13 cellular contexts compared by ENCODE assay signal in the genomic region with DNA sequence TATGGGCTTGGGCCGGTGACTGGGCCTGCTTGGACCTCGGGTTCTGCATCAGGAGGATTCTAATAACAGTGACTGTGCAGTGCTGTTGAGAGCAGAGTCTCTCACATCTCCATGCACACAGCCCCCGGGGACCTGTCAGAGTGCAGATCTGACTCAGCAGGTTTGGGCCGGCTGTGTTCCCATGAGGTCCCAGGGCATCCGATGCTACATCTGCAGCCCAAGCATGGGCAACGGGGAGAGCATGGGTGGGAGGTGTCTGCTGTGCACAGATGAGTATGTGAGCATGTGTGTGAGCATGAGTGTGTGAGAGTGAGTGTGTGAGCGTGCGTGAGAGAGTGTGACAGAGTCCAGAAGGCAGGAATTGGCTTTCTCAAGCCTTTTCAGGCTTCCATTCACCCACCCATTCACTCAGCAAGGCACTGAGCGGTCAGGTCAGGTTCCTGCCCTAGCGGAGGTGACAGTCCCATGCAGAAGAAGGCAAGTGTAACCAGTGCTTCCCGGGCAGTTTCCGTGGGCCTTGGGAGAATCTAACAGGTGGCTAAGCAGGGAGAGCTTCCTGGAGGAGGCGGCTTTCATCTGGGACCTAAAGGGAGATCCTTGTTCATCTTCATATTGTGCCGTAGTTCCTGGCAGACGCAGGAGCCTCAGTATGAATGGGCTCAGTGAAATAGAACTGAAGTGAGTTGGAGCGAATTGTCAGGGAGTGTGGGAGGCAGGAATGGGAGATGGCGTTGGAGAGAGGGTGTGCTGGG.
DNase-seq lines count a peak whose midpoint lies in the region; ATAC-seq, FAIRE-seq and TF ChIP-seq lines count a peak whose summit lies in the region.
"Had no signal": no experiment of that assay in that cellular context is flagged by ENCODE, and none has a peak within 500 bp of the region (broad histone marks: within the 10 kb centered on the region; RNA-seq: fewer than 3 reads in every experiment).

No MANE protein-coding gene starts in this region.

- FAIRE-seq in GM18507 (lab: Jason Lieb, UNC), result peak; percentile 90
- FAIRE-seq: endothelial cell of umbilical vein had no signal

- ATAC-seq in GM21367 (IDR thresholded peaks at IDR 0.05; ENCODE audit: unreplicated experiment) (peak; percentile 73), HG03354 (IDR thresholded peaks at IDR 0.05; ENCODE audit: poor library complexity, severe bottlenecking, unreplicated experiment) (peak; percentile 93), omental fat pad (ENCODE audit: low FRiP score) (no peak)

- CTCF ChIA-PET in CD8-positive, alpha-beta memory T cell (lab: Charles Lee), result no interaction called here

- peaks cover 4% of the 10 kb centered on the region for H3K27me3 ChIP-seq in CD8-positive, alpha-beta memory T cell (ENCODE audit: insufficient read depth, low read length, poor library complexity, severe bottlenecking)

- POLR2A ChIA-PET in CD8-positive, alpha-beta memory T cell (lab: Charles Lee), result no interaction called here

- peaks cover 22% of the 10 kb centered on the region for H3K9me3 Mint-ChIP-seq in glutamatergic neuron (ENCODE audit: unreplicated experiment)
- peaks cover 0 to 3% (median 2%) of the 10 kb centered on the region in 5 donors for H3K9me3 Mint-ChIP-seq in CD8-positive, alpha-beta memory T cell
- H3K9me3 Mint-ChIP-seq: activated T-helper 1 cell treated with anti-CD3 and anti-CD28 coated beads, Interleukin-12 subunit alpha, Interleukin-12 subunit beta, Interleukin-2, Interleukin-4 antibody, amounts not matched to agents 30 ng/mL and 10 ng/mL and 1 ng/mL, durations not matched to agents 14 hours and 24 hours and 36 hours had no signal

- H3K36me3 Mint-ChIP-seq in glutamatergic neuron (ENCODE audit: unreplicated experiment), result peaks cover 6% of the 10 kb centered on the region
- no peaks in the 10 kb centered on the region for H3K36me3 Mint-ChIP-seq in CD8-positive, alpha-beta memory T cell
- H3K36me3 Mint-ChIP-seq: memory B cell had no signal

- H3K4me1 Mint-ChIP-seq in glutamatergic neuron (ENCODE audit: low read depth, unreplicated experiment), result peaks cover 33% of the 10 kb centered on the region
- no peaks in the 10 kb centered on the region for H3K4me1 Mint-ChIP-seq in CD8-positive, alpha-beta memory T cell

- H3K27ac ChIP-seq in caudate nucleus (ENCODE audit: low read depth, low read length), result no peak overlapping the region
- H3K27ac ChIP-seq in CD8-positive, alpha-beta memory T cell (ENCODE audit: low read depth, low read length), result no peak overlapping the region

- peak overlapping the region; percentile 25 for H3K4me3 Mint-ChIP-seq in glutamatergic neuron (ENCODE audit: unreplicated experiment)
- H3K4me3 Mint-ChIP-seq in CD8-positive, alpha-beta memory T cell, result no peak overlapping the region
- H3K4me3 Mint-ChIP-seq: activated T-helper 1 cell treated with anti-CD3 and anti-CD28 coated beads, Interleukin-12 subunit alpha, Interleukin-12 subunit beta, Interleukin-2, Interleukin-4 antibody, amounts not matched to agents 30 ng/mL and 10 ng/mL and 1 ng/mL, durations not matched to agents 14 hours and 24 hours and 36 hours; memory B cell had no signal

- TF ChIP-seq CTCF in glutamatergic neuron (IDR thresholded peaks at IDR 0.05; ENCODE audit: partially characterized antibody, unreplicated experiment) (no peak), omental fat pad (IDR thresholded peaks at IDR 0.05) (no peak)

- peak overlapping the region; percentile 90 for H3K27ac Mint-ChIP-seq in glutamatergic neuron (ENCODE audit: unreplicated experiment)
- no peak overlapping the region for H3K27ac Mint-ChIP-seq in CD8-positive, alpha-beta memory T cell
- H3K27ac Mint-ChIP-seq: activated T-helper 1 cell treated with anti-CD3 and anti-CD28 coated beads, Interleukin-12 subunit alpha, Interleukin-12 subunit beta, Interleukin-2, Interleukin-4 antibody, amounts not matched to agents 30 ng/mL and 10 ng/mL and 1 ng/mL, durations not matched to agents 14 hours and 24 hours and 36 hours; memory B cell had no signal

- H3K9me3 ChIP-seq in CD8-positive, alpha-beta memory T cell (ENCODE audit: low read length), result no peaks in the 10 kb centered on the region

- no peak overlapping the region for H3K4me3 ChIP-seq in CD8-positive, alpha-beta memory T cell (ENCODE audit: low read length)

- DNase-seq in GM18507 (ENCODE audit: extremely low spot score, insufficient read length, low read depth) (peak; percentile 67), glutamatergic neuron (peak; percentile 68), omental fat pad (ENCODE audit: low spot score) (no peak), caudate nucleus (lab: John Stamatoyannopoulos, UW) (no peak), NK-92 (lab: John Stamatoyannopoulos, UW; ENCODE audit: unreplicated experiment) (no peak)
- no peak for DNase-seq in CD8-positive, alpha-beta memory T cell
- DNase-seq: KBM-7, SIG-M5 had no signal

- peaks cover 12% of the 10 kb centered on the region for H3K27me3 Mint-ChIP-seq in glutamatergic neuron (ENCODE audit: unreplicated experiment)
- H3K27me3 Mint-ChIP-seq in CD8-positive, alpha-beta memory T cell, result peaks cover 6 to 15% of the 10 kb centered on the region in 2 donors

- H3K4me1 ChIP-seq in CD8-positive, alpha-beta memory T cell (ENCODE audit: insufficient read depth, low read length), result no peaks in the 10 kb centered on the region

- H3K36me3 ChIP-seq in CD8-positive, alpha-beta memory T cell (ENCODE audit: insufficient read depth, low read length), result no peaks in the 10 kb centered on the region

Comparison
In these comparisons a context has a peak if more than half of its experiments do, and no peak if none do; other contexts are left out.
1. DNase-seq: peak in GM18507 (single experiment) and glutamatergic neuron (single experiment); none in omental fat pad (single experiment), caudate nucleus (0 of 61), CD8-positive, alpha-beta memory T cell (0 of 5) and NK-92 (single experiment).